In the genomic region with DNA sequence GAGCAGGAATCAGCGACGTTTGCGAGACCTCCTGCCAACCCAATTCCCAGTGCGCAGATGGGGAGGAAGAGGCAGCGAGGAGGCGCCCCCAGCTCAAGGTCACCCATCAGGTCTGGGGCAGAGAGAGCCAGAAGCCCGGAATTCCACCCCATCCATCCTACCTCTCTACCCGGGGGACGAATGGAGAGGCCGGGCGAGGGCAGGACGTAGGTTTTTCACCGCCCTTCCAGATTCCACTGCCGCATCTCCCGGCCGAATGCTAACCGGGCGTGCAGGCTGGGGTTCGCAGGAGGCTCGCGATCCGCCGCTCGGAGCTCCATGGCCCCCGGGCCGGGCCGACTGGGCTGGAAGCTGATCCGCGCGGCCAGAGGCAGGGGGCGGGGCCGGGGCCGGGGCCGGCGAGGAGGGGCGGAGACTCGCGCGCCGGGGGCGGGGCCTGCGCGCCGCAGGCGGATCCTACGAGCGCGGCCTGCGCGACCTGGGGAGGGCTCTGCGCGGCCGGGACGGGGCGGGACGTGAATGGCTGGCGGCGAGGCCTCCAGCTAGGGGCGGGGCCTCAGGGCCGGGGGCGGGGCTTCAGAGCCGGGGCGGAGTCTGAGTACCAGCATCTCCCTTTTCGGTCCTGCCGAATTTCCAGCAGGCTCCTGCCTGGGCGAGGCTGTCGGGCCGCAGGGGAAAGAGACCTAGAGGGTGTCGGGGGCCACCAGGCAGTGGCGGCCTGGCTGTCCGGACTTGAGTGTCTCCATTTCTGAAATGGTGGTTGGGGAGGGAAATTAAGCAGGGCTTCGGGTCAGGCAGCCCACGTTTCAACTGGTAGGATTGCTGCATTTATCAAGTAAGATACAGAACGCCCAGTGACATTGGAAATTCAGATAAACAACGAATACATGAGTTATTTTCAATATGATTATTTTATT, we compare ENCODE assay signal across 8 cellular contexts. TPM values are rescaled to one million over a fixed set of nuclear protein-coding genes. Genes with fewer than 3 reads are reported as not detected.
DNase-seq lines count a peak whose midpoint lies in the region; ATAC-seq and TF ChIP-seq lines count a peak whose summit lies in the region.

A gene with protein sequence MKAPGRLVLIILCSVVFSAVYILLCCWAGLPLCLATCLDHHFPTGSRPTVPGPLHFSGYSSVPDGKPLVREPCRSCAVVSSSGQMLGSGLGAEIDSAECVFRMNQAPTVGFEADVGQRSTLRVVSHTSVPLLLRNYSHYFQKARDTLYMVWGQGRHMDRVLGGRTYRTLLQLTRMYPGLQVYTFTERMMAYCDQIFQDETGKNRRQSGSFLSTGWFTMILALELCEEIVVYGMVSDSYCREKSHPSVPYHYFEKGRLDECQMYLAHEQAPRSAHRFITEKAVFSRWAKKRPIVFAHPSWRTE (minus strand): TSS at position 377 of the 917 bp plus-strand sequence. CDS start 622 bp downstream, outside the sequence.

- H3K9me3 Mint-ChIP-seq in nephron progenitor cell: no peaks in the 10 kb centered on the region
- no peaks in the 10 kb centered on the region for H3K9me3 Mint-ChIP-seq in stimulated activated naive CD8-positive, alpha-beta T cell treated with anti-CD3 and anti-CD28 coated beads, Interleukin-15, Interleukin-2, amounts not matched to agents 100 ng/mL and 50 ng/mL, for 24 hours

- ATAC-seq in GM21825 (IDR thresholded peaks at IDR 0.05; ENCODE audit: unreplicated experiment): peak; percentile 61

- H3K27me3 Mint-ChIP-seq in nephron progenitor cell (ENCODE audit: low read depth, poor library complexity): peaks cover 25% of the 10 kb centered on the region
- H3K27me3 Mint-ChIP-seq in stimulated activated naive CD8-positive, alpha-beta T cell treated with anti-CD3 and anti-CD28 coated beads, Interleukin-15, Interleukin-2, amounts not matched to agents 100 ng/mL and 50 ng/mL, for 24 hours: no peaks in the 10 kb centered on the region

- H3K4me3 Mint-ChIP-seq in nephron progenitor cell: peak within 1 kb of the TSS; percentile 80
- H3K4me3 Mint-ChIP-seq in stimulated activated naive CD8-positive, alpha-beta T cell treated with anti-CD3 and anti-CD28 coated beads, Interleukin-15, Interleukin-2, amounts not matched to agents 100 ng/mL and 50 ng/mL, for 24 hours: peak within 1 kb of the TSS; percentile 87

- peak within 1 kb of the TSS; percentile 93 for H3K4me3 ChIP-seq in fibroblast of the aortic adventitia (ENCODE audit: low read depth, low read length)

- H3K4me1 Mint-ChIP-seq in nephron progenitor cell: peaks cover 29% of the 10 kb centered on the region
- peaks cover 69% of the 10 kb centered on the region for H3K4me1 Mint-ChIP-seq in stimulated activated naive CD8-positive, alpha-beta T cell treated with anti-CD3 and anti-CD28 coated beads, Interleukin-15, Interleukin-2, amounts not matched to agents 100 ng/mL and 50 ng/mL, for 24 hours (ENCODE audit: low read depth)

- DNase-seq in DMS79 (lab: John Stamatoyannopoulos, UW): peak; percentile 47
- peak; percentile 75 to 84 for DNase-seq in Kasumi-1 (lab: John Stamatoyannopoulos, UW)
- DNase-seq in SHP77 (lab: John Stamatoyannopoulos, UW): peak; percentile 70 to 92
- DNase-seq in activated effector memory CD4-positive, alpha-beta T cell treated with anti-CD3 and anti-CD28 coated beads, Interleukin-2, amount 50 U/mL, for 16 hours: peak; percentile 97
- peak; percentile 88 for DNase-seq in fibroblast of the aortic adventitia (ENCODE audit: low read depth)
- peak; percentile 98 for DNase-seq in nephron progenitor cell

- H3K27ac Mint-ChIP-seq in nephron progenitor cell: no peak within 1 kb of the TSS
- peak within 1 kb of the TSS; percentile 88 for H3K27ac Mint-ChIP-seq in stimulated activated naive CD8-positive, alpha-beta T cell treated with anti-CD3 and anti-CD28 coated beads, Interleukin-15, Interleukin-2, amounts not matched to agents 100 ng/mL and 50 ng/mL, for 24 hours

- H3K36me3 Mint-ChIP-seq in nephron progenitor cell (ENCODE audit: low read depth): no peaks in the 10 kb centered on the region
- H3K36me3 Mint-ChIP-seq in stimulated activated naive CD8-positive, alpha-beta T cell treated with anti-CD3 and anti-CD28 coated beads, Interleukin-15, Interleukin-2, amounts not matched to agents 100 ng/mL and 50 ng/mL, for 24 hours (ENCODE audit: low read depth): peaks cover 15% of the 10 kb centered on the region

- TF ChIP-seq CTCF in fibroblast of the aortic adventitia (IDR thresholded peaks at IDR 0.05; ENCODE audit: insufficient read depth, low read length) (no peak), nephron progenitor cell (IDR thresholded peaks at IDR 0.05) (no peak)

RNA-seq across cellular contexts. Expression of the gene that starts here (rescaled TPM):
- 24.4 and 37.1 TPM in 2 replicates for total RNA-seq in fibroblast of the aortic adventitia (ENCODE audit: low replicate concordance)

Comparison
In these comparisons a context has a peak if more than half of its experiments do, and no peak if none do; other contexts are left out.
1. Peak in every context shown above with its lines: DNase-seq, ATAC-seq and H3K4me3 ChIP-seq.
2. DNase-seq: peak in every context shown above with its lines; median percentile 98 in nephron progenitor cell; 97 in activated effector memory CD4-positive, alpha-beta T cell treated with anti-CD3 and anti-CD28 coated beads, Interleukin-2, amount 50 U/mL, for 16 hours; 88 in fibroblast of the aortic adventitia; 81 in SHP77; 80 in Kasumi-1; 47 in DMS79.